In genomic region chr16:20519231-20519630, GRCh38 we compare ENCODE assay signal across 2 cellular contexts.
A peak's percentile ranks its signal among the peaks of the same experiment; 100 is the strongest.
TF ChIP-seq lines count a peak whose summit lies in the region.

No MANE protein-coding gene starts in this region.

TF ChIP-seq in A549, 52 proteins besides CTCF, POLR2A, EP300 and RAD21 (continued from another document):
- TF ChIP-seq HMGXB4 (CRISPR knock-in tag; IDR thresholded peaks at IDR 0.05; ENCODE audit: borderline replicate concordance): no peak

TF ChIP-seq in K562, 482 proteins besides CTCF, POLR2A, EP300 and RAD21 (continued from another document):
- 0 out of 2 replicates have a peak, but pooled peaks have one; percentile 23 for TF ChIP-seq C11orf30 (IDR thresholded peaks at IDR 0.05; ENCODE audit: low read depth)
- no peak for TF ChIP-seq EGR1 (conservative IDR thresholded peaks at IDR 0.05)
- no peak for TF ChIP-seq TBP (optimal IDR thresholded peaks at IDR 0.05; ENCODE audit: low read depth, low read length)
- TF ChIP-seq ZNF316 (IDR thresholded peaks at IDR 0.05): peak; percentile 45
- no peak for TF ChIP-seq HNRNPL (IDR thresholded peaks at IDR 0.05; ENCODE audit: low read depth, low read length)
